28 cellular contexts compared by ENCODE assay signal in genomic region chr7:23266918-23267317, GRCh38. TPM values are rescaled to one million over a fixed set of nuclear protein-coding genes. Genes with fewer than 3 reads are reported as not detected.
"Had no signal": no experiment of that assay in that cellular context is flagged by ENCODE, and none has a peak within 500 bp of the region (broad histone marks: within the 10 kb centered on the region; RNA-seq: fewer than 3 reads in every experiment).

No MANE protein-coding gene starts in this region.

- H3K27me3 ChIP-seq: adrenal gland, body of pancreas had no signal

- H3K27ac Mint-ChIP-seq: activated B cell treated with CpG ODN at 0.5 μM for 24 hours; activated CD8-positive, alpha-beta T cell treated with anti-CD3 and anti-CD28 coated beads for 36 hours; activated naive CD4-positive, alpha-beta T cell treated with anti-CD3 and anti-CD28 coated beads for 36 hours; activated naive CD4-positive, alpha-beta T cell treated with anti-CD3 and anti-CD28 coated beads, Interleukin-2, amount 50 U/mL, for 24 hours; activated naive CD8-positive, alpha-beta T cell treated with anti-CD3 and anti-CD28 coated beads for 36 hours; activated naive CD8-positive, alpha-beta T cell treated with anti-CD3 and anti-CD28 coated beads, Interleukin-2, amount 50 U/mL, for 24 hours; activated T-helper 17 cell treated with anti-CD3 and anti-CD28 coated beads, Interleukin-2, amount 50 U/mL, for 72 hours; effector memory CD8-positive, alpha-beta T cell; T-helper 17 cell; T-helper 2 cell treated with Interferon-gamma antibody and Interleukin-4, amounts not matched to agents 5 μg/mL and 100 μg/mL, for 36 hours had no signal

- H3K4me1 ChIP-seq: adrenal gland, body of pancreas had no signal

- H3K9me3 Mint-ChIP-seq: activated CD8-positive, alpha-beta T cell treated with anti-CD3 and anti-CD28 coated beads for 36 hours; activated naive CD4-positive, alpha-beta T cell treated with anti-CD3 and anti-CD28 coated beads for 36 hours; activated naive CD4-positive, alpha-beta T cell treated with anti-CD3 and anti-CD28 coated beads, Interleukin-2, amount 50 U/mL, for 24 hours; activated naive CD8-positive, alpha-beta T cell treated with anti-CD3 and anti-CD28 coated beads for 36 hours; activated naive CD8-positive, alpha-beta T cell treated with anti-CD3 and anti-CD28 coated beads, Interleukin-2, amount 50 U/mL, for 24 hours; activated T-cell treated with anti-CD3 and anti-CD28 coated beads, Interleukin-2, amount 50 U/mL, for 4 hours; activated T-helper 17 cell treated with anti-CD3 and anti-CD28 coated beads, Interleukin-2, amount 50 U/mL, for 72 hours; effector memory CD8-positive, alpha-beta T cell; T-helper 2 cell treated with Interferon-gamma antibody and Interleukin-4, amounts not matched to agents 5 μg/mL and 100 μg/mL, for 36 hours had no signal

- H3K4me1 Mint-ChIP-seq: activated B cell treated with CpG ODN at 0.5 μM for 24 hours; activated naive CD4-positive, alpha-beta T cell treated with anti-CD3 and anti-CD28 coated beads, Interleukin-2, amount 50 U/mL, for 24 hours; activated T-helper 17 cell treated with anti-CD3 and anti-CD28 coated beads, Interleukin-2, amount 50 U/mL, for 72 hours; T-helper 17 cell had no signal

- H3K27me3 Mint-ChIP-seq: activated B cell treated with CpG ODN at 0.5 μM for 24 hours had no signal

- H3K36me3 ChIP-seq: adrenal gland, WERI-Rb-1 had no signal

- DNase-seq: activated B cell treated with CpG ODN at 0.5 μM for 24 hours; activated CD4-positive, alpha-beta T cell treated with anti-CD3 and anti-CD28 coated beads for 48 hours; activated CD4-positive, alpha-beta T cell treated with anti-CD3 and anti-CD28 coated beads, Interleukin-2, amount 50 U/mL, for 1 hour; activated CD4-positive, alpha-beta T cell treated with anti-CD3 and anti-CD28 coated beads, Interleukin-2, amount 50 U/mL, for 48 hours; activated CD8-positive, alpha-beta memory T cell treated with anti-CD3 and anti-CD28 coated beads for 24 hours; activated CD8-positive, alpha-beta T cell treated with anti-CD3 and anti-CD28 coated beads for 36 hours; activated effector memory CD4-positive, alpha-beta T cell treated with Interleukin-2 at 50 U/mL for 16 hours; activated naive CD4-positive, alpha-beta T cell treated with anti-CD3 and anti-CD28 coated beads for 36 hours; activated naive CD8-positive, alpha-beta T cell treated with anti-CD3 and anti-CD28 coated beads for 36 hours; activated naive CD8-positive, alpha-beta T cell treated with anti-CD3 and anti-CD28 coated beads, Interleukin-2, amount 50 U/mL, for 24 hours; activated T-cell treated with anti-CD3 and anti-CD28 coated beads, Interleukin-2, amount 50 U/mL, for 4 hours; adrenal gland; amygdala; aorta; body of pancreas; caudate nucleus; cortex of kidney; dermis blood vessel endothelial cell; effector CD4-positive, alpha-beta T cell; effector memory CD8-positive, alpha-beta T cell; foreskin fibroblast; head of caudate nucleus; T-helper 17 cell; T1000; WERI-Rb-1 had no signal

- H3K9me3 ChIP-seq: adrenal gland, body of pancreas had no signal

- H3K4me3 ChIP-seq: adrenal gland, body of pancreas had no signal

- H3K4me3 Mint-ChIP-seq: activated B cell treated with CpG ODN at 0.5 μM for 24 hours; activated CD8-positive, alpha-beta T cell treated with anti-CD3 and anti-CD28 coated beads for 36 hours; activated naive CD4-positive, alpha-beta T cell treated with anti-CD3 and anti-CD28 coated beads for 36 hours; activated naive CD4-positive, alpha-beta T cell treated with anti-CD3 and anti-CD28 coated beads, Interleukin-2, amount 50 U/mL, for 24 hours; activated naive CD8-positive, alpha-beta T cell treated with anti-CD3 and anti-CD28 coated beads for 36 hours; activated naive CD8-positive, alpha-beta T cell treated with anti-CD3 and anti-CD28 coated beads, Interleukin-2, amount 50 U/mL, for 24 hours; activated T-cell treated with anti-CD3 and anti-CD28 coated beads, Interleukin-2, amount 50 U/mL, for 4 hours; activated T-helper 17 cell treated with anti-CD3 and anti-CD28 coated beads, Interleukin-2, amount 50 U/mL, for 72 hours; effector memory CD8-positive, alpha-beta T cell; T-helper 17 cell; T-helper 2 cell treated with Interferon-gamma antibody and Interleukin-4, amounts not matched to agents 5 μg/mL and 100 μg/mL, for 36 hours had no signal

- H3K27ac ChIP-seq: adrenal gland, body of pancreas, WERI-Rb-1 had no signal

- H3K36me3 Mint-ChIP-seq: activated naive CD4-positive, alpha-beta T cell treated with anti-CD3 and anti-CD28 coated beads, Interleukin-2, amount 50 U/mL, for 24 hours; activated naive CD8-positive, alpha-beta T cell treated with anti-CD3 and anti-CD28 coated beads for 36 hours had no signal

RNA-seq across cellular contexts. Expression of gene GPNMB, which starts 20.3 kb away (rescaled TPM):
- total RNA-seq: T-helper 17 cell had no signal
